15 cellular contexts compared by ENCODE assay signal in genomic region chr7:135111379-135111778, GRCh38.
"Had no signal": no experiment of that assay in that cellular context is flagged by ENCODE, and none has a peak within 500 bp of the region (broad histone marks: within the 10 kb centered on the region; RNA-seq: fewer than 3 reads in every experiment).

No MANE protein-coding gene starts in this region.

- H3K27me3 ChIP-seq: esophagus squamous epithelium, hepatocyte, pancreas, thyroid gland had no signal

- DNase-seq: activated CD4-positive, alpha-beta T cell treated with anti-CD3 and anti-CD28 coated beads, Interleukin-2, amount 50 U/mL, for 1 hour; activated naive CD4-positive, alpha-beta T cell; effector CD4-positive, alpha-beta T cell; esophagus squamous epithelium; naive B cell; pancreas; stimulated activated CD4-positive, alpha-beta T cell treated with anti-CD3 and anti-CD28 coated beads, Interleukin-12 subunit alpha, Interleukin-12 subunit beta, amount 100 ng/mL, for 4 hours; stimulated activated CD4-positive, alpha-beta T cell treated with anti-CD3 and anti-CD28 coated beads, Interleukin-2, amount 100 ng/mL, for 24 hours; T-helper 1 cell; T1000; thyroid gland had no signal

- ATAC-seq: activated CD4-positive, CD25-positive, alpha-beta regulatory T cell treated with anti-CD3 and anti-CD28 coated beads, Interleukin-2, amount 50 U/mL, for 24 hours; left lobe of liver; pancreas had no signal

- H3K9me3 ChIP-seq: esophagus squamous epithelium, pancreas, thyroid gland had no signal

- H3K4me1 ChIP-seq: esophagus squamous epithelium, pancreas, thyroid gland had no signal

- H3K4me3 ChIP-seq: coronary artery, esophagus squamous epithelium, hepatocyte, pancreas, thyroid gland had no signal

- H2AFZ ChIP-seq: hepatocyte had no signal

- H3K27ac ChIP-seq: coronary artery, esophagus squamous epithelium, hepatocyte, pancreas, thyroid gland had no signal

- H3K4me2 ChIP-seq: hepatocyte had no signal

- H3K36me3 ChIP-seq: esophagus squamous epithelium, pancreas, thyroid gland had no signal
